10 cellular contexts compared by ENCODE assay signal in the genomic region with DNA sequence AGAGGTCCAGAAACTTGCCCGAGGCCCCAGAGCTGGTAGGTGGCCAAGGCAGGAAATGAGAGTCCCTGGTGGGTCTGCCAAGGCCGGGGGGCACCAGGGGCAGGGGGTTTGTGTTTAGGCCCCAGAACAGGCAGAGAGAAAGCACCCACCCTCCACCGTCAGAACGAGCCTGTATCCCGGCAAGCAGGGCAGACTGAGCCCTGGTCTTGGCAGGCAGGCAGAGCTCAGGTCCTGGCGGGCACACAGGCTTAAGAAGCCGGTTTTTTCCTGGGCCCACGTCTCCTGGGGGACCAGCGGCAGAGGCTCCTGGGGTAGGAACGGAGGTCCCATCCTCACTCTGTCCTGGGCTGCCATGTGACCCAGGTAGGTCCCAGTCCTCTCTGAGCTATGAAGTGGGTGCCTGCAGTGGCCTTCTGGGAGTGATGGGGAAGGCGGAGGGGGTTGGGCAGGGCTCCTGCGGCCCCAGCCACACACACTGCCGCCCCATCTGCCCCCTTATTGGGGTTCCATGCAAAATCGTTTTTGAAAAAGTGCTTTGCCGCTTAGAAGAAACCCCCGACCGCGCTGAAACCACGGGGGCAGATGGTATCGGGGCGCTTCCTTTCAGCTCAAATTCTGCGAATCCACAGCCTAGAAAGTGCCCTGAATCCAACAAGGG. TPM values are rescaled to one million over a fixed set of nuclear protein-coding genes. Genes with fewer than 3 reads are reported as not detected.
DNase-seq lines count a peak whose midpoint lies in the region; ATAC-seq and TF ChIP-seq lines count a peak whose summit lies in the region.
"Had no signal": no experiment of that assay in that cellular context is flagged by ENCODE, and none has a peak within 500 bp of the region (broad histone marks: within the 10 kb centered on the region; RNA-seq: fewer than 3 reads in every experiment).

No MANE protein-coding gene starts in this region.

- peaks cover 86% of the 10 kb centered on the region for H3K4me1 Mint-ChIP-seq in CD8-positive, alpha-beta T cell (ENCODE audit: low read depth)

- ATAC-seq in CD8-positive, alpha-beta T cell = peak; percentile 10
- ATAC-seq in HG02970 (IDR thresholded peaks at IDR 0.05; ENCODE audit: low FRiP score, unreplicated experiment) (no peak), HG03520 (IDR thresholded peaks at IDR 0.05; ENCODE audit: unreplicated experiment) (no peak)

- H3K27me3 Mint-ChIP-seq in CD8-positive, alpha-beta T cell (ENCODE audit: low read depth) = no peaks in the 10 kb centered on the region

- H3K9me3 Mint-ChIP-seq in CD8-positive, alpha-beta T cell = no peaks in the 10 kb centered on the region

- H3K36me3 Mint-ChIP-seq in CD8-positive, alpha-beta T cell = no peaks in the 10 kb centered on the region

- CTCF ChIA-PET in CD8-positive, alpha-beta T cell (lab: Charles Lee) = interaction anchor here (1.0 to 4.8 kb wide), 7 partner anchors 15 to 33 kb away, joined by 3 to 35 read pairs (median 6); no protein-coding TSS in a partner anchor

- H3K27ac Mint-ChIP-seq in CD8-positive, alpha-beta T cell = peak overlapping the region; percentile 96

- H3K9ac ChIP-seq in skeletal muscle satellite cell (ENCODE audit: low read depth, low read length) = no peak overlapping the region

- peak overlapping the region; percentile 44 for H3K4me3 ChIP-seq in CD8-positive, alpha-beta T cell (ENCODE audit: low read depth, low read length)
- peak overlapping the region in 1 of 2 donors; percentile 23 for H3K4me3 ChIP-seq in ascending aorta
- H3K4me3 ChIP-seq in skeletal muscle satellite cell (ENCODE audit: low read length) = no peak overlapping the region
- H3K4me3 ChIP-seq: smooth muscle cell had no signal

- H3K27me3 ChIP-seq in CD8-positive, alpha-beta T cell (ENCODE audit: insufficient read depth, low read length) = no peaks in the 10 kb centered on the region
- H3K27me3 ChIP-seq in ascending aorta (no peaks in the 10 kb centered on the region), skeletal muscle satellite cell (ENCODE audit: control insufficient read depth, insufficient read depth, low read length) (no peaks in the 10 kb centered on the region)

- TF ChIP-seq CTCF in CD8-positive, alpha-beta T cell (IDR thresholded peaks at IDR 0.05) = no peak
- TF ChIP-seq CTCF in ascending aorta (IDR thresholded peaks at IDR 0.05) = no peak

- POLR2A ChIA-PET in CD8-positive, alpha-beta T cell (lab: Charles Lee) = interaction anchor here (0.6 to 3.9 kb wide), 7 partner anchors 9 to 1438 kb away, joined by 3 to 34 read pairs (median 3); partner anchors contain the start of gene SH2B3

- H3K36me3 ChIP-seq in CD8-positive, alpha-beta T cell (ENCODE audit: insufficient read depth, low read length) = no peaks in the 10 kb centered on the region
- H3K36me3 ChIP-seq in ascending aorta (no peaks in the 10 kb centered on the region), skeletal muscle satellite cell (ENCODE audit: insufficient read depth, low read length) (peaks cover 65% of the 10 kb centered on the region)

- intact Hi-C loops in CD8-positive, alpha-beta T cell (cut with DNase I, micrococcal nuclease) = loop anchor here (2.0 to 10.0 kb wide), 3 partner anchors 15 to 845 kb away; partner anchors contain the start of gene PPTC7 (in 1 of the 2)
- intact Hi-C loops in ascending aorta (cut with DNase I) = no loop called here

- H3K4me2 ChIP-seq in skeletal muscle satellite cell (ENCODE audit: low read length) = peak overlapping the region; percentile 9
- H3K4me2 ChIP-seq: smooth muscle cell had no signal

- H3K4me3 Mint-ChIP-seq in CD8-positive, alpha-beta T cell = peak overlapping the region; percentile 77

- DNase-seq in CD8-positive, alpha-beta T cell = peak; percentile 42 to 76 (median 67)
- DNase-seq in T-helper 1 cell (peak; percentile 58 to 71 (median 65)), ascending aorta (ENCODE audit: low spot score in 2 of 2) (no peak), NCI-H2196 treated with DMSO at 0.1 percent for 48 hours (lab: John Stamatoyannopoulos, UW; ENCODE audit: unreplicated experiment) (no peak), GM03348 (ENCODE audit: low spot score) (no peak)
- DNase-seq: NCI-H1048 had no signal

- peak overlapping the region; percentile 67 for H3K27ac ChIP-seq in CD8-positive, alpha-beta T cell (ENCODE audit: low read depth, low read length)
- H3K27ac ChIP-seq in ascending aorta = peak overlapping the region; percentile 60 to 62

- no peaks in the 10 kb centered on the region for H3K9me3 ChIP-seq in CD8-positive, alpha-beta T cell (ENCODE audit: low read length)
- no peaks in the 10 kb centered on the region for H3K9me3 ChIP-seq in ascending aorta
- no peaks in the 10 kb centered on the region for H3K9me3 ChIP-seq in skeletal muscle satellite cell (replicated peaks; ENCODE audit: low read length)

- peaks cover 100% of the 10 kb centered on the region for H3K4me1 ChIP-seq in CD8-positive, alpha-beta T cell (ENCODE audit: insufficient read depth, low read length)
- H3K4me1 ChIP-seq in ascending aorta (peaks cover 15 to 38% of the 10 kb centered on the region in 2 donors), skeletal muscle satellite cell (ENCODE audit: control insufficient read depth, insufficient read depth, low read length) (peaks cover 74% of the 10 kb centered on the region)

RNA-seq across cellular contexts. Expression of gene SH2B3, which starts 24.2 kb away (rescaled TPM):
- 10 to 100 TPM; 48.7 to 48.8 TPM for total RNA-seq in CD8-positive, alpha-beta T cell
- 124 TPM for total RNA-seq in ascending aorta
- total RNA-seq in skeletal muscle satellite cell (2012; rRNA removed) = 62.6 and 84.1 TPM in 2 replicates

Comparison
In these comparisons a context has a peak if more than half of its experiments do, and no peak if none do; other contexts are left out.
1. DNase-seq: peak in CD8-positive, alpha-beta T cell (7 of 7) and T-helper 1 cell (5 of 5); none in ascending aorta (0 of 2), NCI-H2196 treated with DMSO at 0.1 percent for 48 hours (single experiment) and GM03348 (single experiment).